ENCODE assay signal across 8 cellular contexts in genomic region chr9:136438909-136439549, GRCh38. TPM values are rescaled to one million over a fixed set of nuclear protein-coding genes. Genes with fewer than 3 reads are reported as not detected.
A peak's percentile ranks its signal among the peaks of the same experiment; 100 is the strongest.
DNase-seq lines count a peak whose midpoint lies in the region; TF ChIP-seq lines count a peak whose summit lies in the region.

No MANE protein-coding gene starts in this region.

- WGBS in H9 (ENCODE audit: extremely low coverage, insufficient read length, low lambda C conversion rate): no CpG with 5 or more reads among the region's 66 CpGs
- WGBS in tibial nerve, 2 donors: 0% methylated on average over 17 of the region's 66 CpGs; no CpG with 5 or more reads in 1 of the 2 donors

- H2BK120ac ChIP-seq in H9 (ENCODE audit: low read depth, low read length, poor library complexity, severe bottlenecking): no peak overlapping the region

- H4K91ac ChIP-seq in H9 (ENCODE audit: insufficient read length, low read depth, low read length): no peak overlapping the region

- no peak overlapping the region for H2BK5ac ChIP-seq in H9 (ENCODE audit: insufficient read length, low read length)

- peaks cover 5% of the 10 kb centered on the region; the same call in 1 of the 2 replicates for H3K79me2 ChIP-seq in H9 (ENCODE audit: insufficient read depth, low read length)

- H2AK5ac ChIP-seq in H9 (ENCODE audit: insufficient read length, low read length): no peak overlapping the region

- H3K79me1 ChIP-seq in H9 (ENCODE audit: insufficient read depth, low read depth, low read length, poor library complexity, severe bottlenecking): peaks cover 2% of the 10 kb centered on the region

- H3K56ac ChIP-seq in H9 (ENCODE audit: insufficient read length, low read depth, low read length): no peak overlapping the region

- no peak overlapping the region for H3T11ph ChIP-seq in H9 (ENCODE audit: low read length)

- H3K4me1 Mint-ChIP-seq in H9: peaks cover 15 to 16% of the 10 kb centered on the region in 2 experiments

- H3K9me3 ChIP-seq in H9 (ENCODE audit: control insufficient read depth, low read depth, low read length): no peaks in the 10 kb centered on the region
- no peaks in the 10 kb centered on the region for H3K9me3 ChIP-seq in neutrophil
- H3K9me3 ChIP-seq in tibial nerve: no peaks in the 10 kb centered on the region

- TF ChIP-seq POLR2A in NB4 (IDR thresholded peaks at IDR 0.05; ENCODE audit: extremely low read depth, insufficient read length) (no peak), tibial nerve (IDR thresholded peaks at IDR 0.05) (no peak)

- H3K27ac Mint-ChIP-seq in H9: no peak overlapping the region

- no peak overlapping the region for H2BK20ac ChIP-seq in H9 (ENCODE audit: low read depth, low read length, poor library complexity, severe bottlenecking)

- H3K4me3 ChIP-seq in GM12875 (ENCODE audit: low read depth, low read length) (peak overlapping the region; percentile 74), NB4 (ENCODE audit: low read depth, low read length) (peak overlapping the region; percentile 56), neutrophil (ENCODE audit: low read depth in 1 of 2, low read length in 1 of 2) (peak overlapping the region; percentile 75 to 85), tibial nerve (peak overlapping the region; percentile 69 to 86 (median 82))

- H3K27me3 ChIP-seq in H9 (ENCODE audit: insufficient read depth, low read length): no peaks in the 10 kb centered on the region
- peaks cover 22% of the 10 kb centered on the region for H3K27me3 ChIP-seq in neutrophil
- no peaks in the 10 kb centered on the region for H3K27me3 ChIP-seq in tibial nerve

- no peak overlapping the region for H4K5ac ChIP-seq in H9 (ENCODE audit: insufficient read length, low read depth, low read length)

- H3K4me1 ChIP-seq in H9 (ENCODE audit: insufficient read depth, low read length): no peaks in the 10 kb centered on the region
- peaks cover 15 to 16% of the 10 kb centered on the region in 2 experiments for H3K4me1 ChIP-seq in neutrophil (ENCODE audit: control insufficient read depth in 1 of 2, insufficient read depth in 1 of 2, low read depth in 1 of 2, low read length in 1 of 2)
- peaks cover 0 to 43% (median 21%) of the 10 kb centered on the region in 4 donors for H3K4me1 ChIP-seq in tibial nerve

- H3K23me2 ChIP-seq in H9 (ENCODE audit: insufficient read length, low read depth, low read length, poor library complexity, severe bottlenecking): peaks cover 14% of the 10 kb centered on the region

- peaks cover 10 to 44% (median 27%) of the 10 kb centered on the region in 3 experiments for H3K36me3 Mint-ChIP-seq in H9 (ENCODE audit: insufficient read depth in 1 of 3, low read depth in 3 of 3)

- H3K23ac ChIP-seq in H9 (ENCODE audit: insufficient read length, low read depth, low read length): no peak overlapping the region

- no peak overlapping the region for H2AFZ ChIP-seq in H9 (ENCODE audit: low read length)

- H3K9me3 Mint-ChIP-seq in H9: no peaks in the 10 kb centered on the region

- no peak overlapping the region for H2BK15ac ChIP-seq in H9 (ENCODE audit: low read depth, low read length)

- TF ChIP-seq CTCF in GM12875 (IDR thresholded peaks at IDR 0.05; ENCODE audit: borderline replicate concordance, insufficient read depth, low read depth, low read length) (no peak), H9 (conservative IDR thresholded peaks at IDR 0.05) (no peak), NB4 (IDR thresholded peaks at IDR 0.05; ENCODE audit: low read depth, low read length) (no peak), neutrophil (IDR thresholded peaks at IDR 0.05) (no peak), tibial nerve (IDR thresholded peaks at IDR 0.05) (no peak)

- no peaks in the 10 kb centered on the region for H3K27me3 Mint-ChIP-seq in H9 (ENCODE audit: low read depth)

- H3K36me3 ChIP-seq in neutrophil (peaks cover 42% of the 10 kb centered on the region), tibial nerve (peaks cover 0 to 61% (median 0%) of the 10 kb centered on the region in 3 donors)

- no peak overlapping the region for H3K9ac ChIP-seq in H9 (ENCODE audit: extremely low read depth, insufficient read length, low read length)

- H3K4me3 Mint-ChIP-seq in H9: peak overlapping the region; percentile 82 to 86

- DNase-seq in H9: peak; percentile 48
- DNase-seq in NB4 (ENCODE audit: low read depth): peak; percentile 66
- peak; percentile 56 for DNase-seq in activated T-cell treated with anti-CD3 and anti-CD28 coated beads for 48 hours (ENCODE audit: low read depth)
- peak; percentile 19 for DNase-seq in fibroblast of gingiva (ENCODE audit: low read depth)
- DNase-seq in tibial nerve (ENCODE audit: low spot score in 2 of 2): no peak
- DNase-seq in NCI-H1436 (lab: John Stamatoyannopoulos, UW): no peak

- peak overlapping the region; percentile 79 for H3K14ac ChIP-seq in H9 (ENCODE audit: insufficient read depth, low read length)

- H3K27ac ChIP-seq in H9 (ENCODE audit: insufficient read length, low read depth, low read length): no peak overlapping the region
- peak overlapping the region; percentile 31 for H3K27ac ChIP-seq in neutrophil
- peak overlapping the region; percentile 44 to 87 (median 84) for H3K27ac ChIP-seq in tibial nerve

- no peak for TF ChIP-seq EP300 in tibial nerve (IDR thresholded peaks at IDR 0.05)

- no peak overlapping the region for H3K4ac ChIP-seq in H9 (ENCODE audit: low read depth, low read length)

- H4K8ac ChIP-seq in H9 (replicated peaks; ENCODE audit: insufficient read length, low read depth, low read length): no peak overlapping the region

- H4K20me1 ChIP-seq in H9 (ENCODE audit: control insufficient read depth, insufficient read depth, insufficient read length): peaks cover 2% of the 10 kb centered on the region

- no peak overlapping the region for H3K18ac ChIP-seq in H9 (ENCODE audit: insufficient read length, low read depth, low read length)

- H3K4me2 ChIP-seq in H9 (ENCODE audit: insufficient read depth, insufficient read length, low read length): peak overlapping the region; percentile 89

- no peak overlapping the region for H2BK12ac ChIP-seq in H9 (ENCODE audit: insufficient read length, low read depth, low read length)

RNA-seq across cellular contexts. Expression of gene INPP5E, which starts 0.6 kb away (rescaled TPM):
- total RNA-seq in H9 (2021): 20.4 and 21.0 TPM in 2 replicates
- total RNA-seq in tibial nerve: 10 to 100 TPM; 15.1 to 23.1 (median 18.6) TPM

RNA-seq across cellular contexts. Expression of gene PMPCA, which starts 28.6 kb away (rescaled TPM):
- 94.5 and 103 TPM in 2 replicates for total RNA-seq in H9 (2021)
- total RNA-seq in tibial nerve: 10 to 100 TPM; 35.6 to 42.0 (median 39.3) TPM

RNA-seq across cellular contexts. Expression of gene ENTR1, which starts 28.6 kb away (rescaled TPM):
- 105 and 108 TPM in 2 replicates for total RNA-seq in H9 (2021)
- 100 to 1,000 TPM in 1 of 4 donors, 10 to 100 TPM in 3; 52.6 to 101 (median 70.9) TPM for total RNA-seq in tibial nerve

RNA-seq across cellular contexts. Expression of gene SNAPC4, which starts 39.1 kb away (rescaled TPM):
- total RNA-seq in H9 (2021): 29.7 TPM in 2 replicates
- 10 to 100 TPM in 1 of 4 donors, 1 to 10 TPM in 3; 7.0 to 21.0 (median 9.5) TPM for total RNA-seq in tibial nerve

RNA-seq across cellular contexts. Expression of gene SEC16A, which starts 43.8 kb away (rescaled TPM):
- total RNA-seq in H9 (2021) (52.1 and 56.4 TPM in 2 replicates), tibial nerve (10 to 100 TPM; 45.8 to 67.5 (median 47.9) TPM)

Comparison
In these comparisons a context has a peak if more than half of its experiments do, and no peak if none do; other contexts are left out.
1. DNase-seq: peak in H9 (single experiment), NB4 (single experiment), activated T-cell treated with anti-CD3 and anti-CD28 coated beads for 48 hours (single experiment) and fibroblast of gingiva (single experiment); none in tibial nerve (0 of 2) and NCI-H1436 (single experiment).
2. Peak in every context shown above with its lines, with median percentiles within 50 percentile points of each other: H3K4me3 ChIP-seq.